ENCODE assay signal across 8 cellular contexts in genomic region chr6:41072836-41073202, GRCh38. TPM values are rescaled to one million over a fixed set of nuclear protein-coding genes. Genes with fewer than 3 reads are reported as not detected.
A peak's percentile ranks its signal among the peaks of the same experiment; 100 is the strongest.
DNase-seq lines count a peak whose midpoint lies in the region; ATAC-seq and TF ChIP-seq lines count a peak whose summit lies in the region.

NFYA (plus strand) TSS chr6:41072974; CDS start chr6:41079090, 6,116 bp downstream.

- H3K9me3 ChIP-seq in ectodermal cell (ENCODE audit: control insufficient read depth, low read length), result no peaks in the 10 kb centered on the region
- no peaks in the 10 kb centered on the region for H3K9me3 ChIP-seq in mesenchymal stem cell (ENCODE audit: control insufficient read depth, low read length)
- no peaks in the 10 kb centered on the region for H3K9me3 ChIP-seq in suprapubic skin

- peak within 1 kb of the TSS; percentile 98 for H3K27ac ChIP-seq in ectodermal cell (ENCODE audit: insufficient read depth, low read depth, low read length, poor library complexity, severe bottlenecking)
- peak within 1 kb of the TSS; percentile 96 for H3K27ac ChIP-seq in mesenchymal stem cell (ENCODE audit: low read length, poor library complexity, severe bottlenecking)
- H3K27ac ChIP-seq in suprapubic skin, result peak within 1 kb of the TSS; percentile 100

- H3K27me3 ChIP-seq in ectodermal cell (ENCODE audit: control insufficient read depth, insufficient read depth, low read length, poor library complexity, severe bottlenecking), result no peaks in the 10 kb centered on the region
- no peaks in the 10 kb centered on the region for H3K27me3 ChIP-seq in mesenchymal stem cell (ENCODE audit: control insufficient read depth in 1 of 2, insufficient read depth in 1 of 2, low read length in 2 of 2)
- H3K27me3 ChIP-seq in suprapubic skin, result no peaks in the 10 kb centered on the region

- H2AFZ ChIP-seq in mesenchymal stem cell (ENCODE audit: low read depth, low read length), result peak within 1 kb of the TSS; percentile 8

- H3K4me2 ChIP-seq in mesenchymal stem cell (ENCODE audit: low read length, poor library complexity, severe bottlenecking), result peak within 1 kb of the TSS; percentile 69

- no peak within 1 kb of the TSS for H2BK12ac ChIP-seq in mesenchymal stem cell (ENCODE audit: low read length in 2 of 2)

- no peak for TF ChIP-seq CTCF in WI38 (IDR thresholded peaks at IDR 0.05; ENCODE audit: low read depth, low read length)
- no peak for TF ChIP-seq CTCF in suprapubic skin (IDR thresholded peaks at IDR 0.05)

- H2BK15ac ChIP-seq in mesenchymal stem cell (ENCODE audit: low read depth, poor library complexity, severe bottlenecking), result peak within 1 kb of the TSS; percentile 94

- H4K91ac ChIP-seq in mesenchymal stem cell (ENCODE audit: low read length), result peak within 1 kb of the TSS; percentile 96

- TF ChIP-seq EP300 in suprapubic skin (IDR thresholded peaks at IDR 0.05), result no peak

- H3K23ac ChIP-seq in mesenchymal stem cell (ENCODE audit: low read length in 2 of 2), result peak within 1 kb of the TSS in 1 of 2 experiments; percentile 83

- H3K4ac ChIP-seq in mesenchymal stem cell (ENCODE audit: low read depth in 1 of 2, low read length in 2 of 2), result peak within 1 kb of the TSS; percentile 39 to 96

- H3K36me3 ChIP-seq in ectodermal cell (ENCODE audit: control insufficient read depth, insufficient read depth, low read length), result peaks cover 5% of the 10 kb centered on the region
- peaks cover 0 to 27% of the 10 kb centered on the region in 2 experiments for H3K36me3 ChIP-seq in mesenchymal stem cell (ENCODE audit: control insufficient read depth in 1 of 2, insufficient read depth in 2 of 2, low read depth in 1 of 2, low read length in 2 of 2)
- peaks cover 18% of the 10 kb centered on the region for H3K36me3 ChIP-seq in suprapubic skin

- H3K14ac ChIP-seq in mesenchymal stem cell (ENCODE audit: low read length in 2 of 2), result peak within 1 kb of the TSS; percentile 72 to 87

- DNase-seq in HuH-7 (ENCODE audit: low spot score) (peak; percentile 86), mesenchymal stem cell (peak; percentile 99), suprapubic skin (ENCODE audit: low spot score in 2 of 2) (no peak)
- no peak for DNase-seq in central memory CD4-positive, alpha-beta T cell

- peak within 1 kb of the TSS; percentile 94 for H2AK5ac ChIP-seq in mesenchymal stem cell (ENCODE audit: low read length, severe bottlenecking)

- H3K4me1 ChIP-seq in ectodermal cell (ENCODE audit: control insufficient read depth, insufficient read depth, low read length), result peaks cover 9% of the 10 kb centered on the region
- no peaks in the 10 kb centered on the region for H3K4me1 ChIP-seq in mesenchymal stem cell (ENCODE audit: control insufficient read depth, insufficient read depth, low read depth, low read length)
- H3K4me1 ChIP-seq in suprapubic skin, result peaks cover 45% of the 10 kb centered on the region

- no peak for TF ChIP-seq POLR2A in suprapubic skin (IDR thresholded peaks at IDR 0.05)

- 0% methylated on average over 37 of the region's 37 CpGs for WGBS in ectodermal cell, 2 experiments
- WGBS in mesenchymal stem cell, result 1% methylated on average over 34 of the region's 37 CpGs
- 0% methylated on average over 10 of the region's 37 CpGs for WGBS in suprapubic skin

- H3K4me3 ChIP-seq in GM08714 (ENCODE audit: low read length), result peak within 1 kb of the TSS; percentile 97
- peak within 1 kb of the TSS; percentile 92 for H3K4me3 ChIP-seq in WI38 (ENCODE audit: low read depth, low read length)
- peak within 1 kb of the TSS; percentile 94 for H3K4me3 ChIP-seq in ectodermal cell (ENCODE audit: insufficient read depth, low read depth, low read length)
- peak within 1 kb of the TSS; percentile 85 to 88 for H3K4me3 ChIP-seq in mesenchymal stem cell (ENCODE audit: insufficient read depth in 1 of 2, low read depth in 1 of 2, low read length in 2 of 2)
- H3K4me3 ChIP-seq in suprapubic skin, result peak within 1 kb of the TSS; percentile 73

- peak; percentile 60 for ATAC-seq in GM21717 (IDR thresholded peaks at IDR 0.05; ENCODE audit: unreplicated experiment)

- H3K18ac ChIP-seq in mesenchymal stem cell (ENCODE audit: low read depth in 1 of 2, low read length in 2 of 2), result peak within 1 kb of the TSS; percentile 97 to 98

- H2BK5ac ChIP-seq in mesenchymal stem cell (ENCODE audit: low read depth, low read length, poor library complexity, severe bottlenecking), result peak within 1 kb of the TSS; percentile 96

- H4K8ac ChIP-seq in mesenchymal stem cell (ENCODE audit: low read length), result peak within 1 kb of the TSS; percentile 79

- peak within 1 kb of the TSS; percentile 97 for H2BK120ac ChIP-seq in mesenchymal stem cell (ENCODE audit: low read depth, low read length)

- H3K9ac ChIP-seq in mesenchymal stem cell (ENCODE audit: low read length), result peak within 1 kb of the TSS; percentile 96

- peaks cover 7% of the 10 kb centered on the region for H3K79me1 ChIP-seq in mesenchymal stem cell (replicated peaks; ENCODE audit: low read length, poor library complexity, severe bottlenecking)

RNA-seq across cellular contexts. Expression of gene NFYA, which starts in this region (rescaled TPM):
- 60.8 TPM for polyA plus RNA-seq in ectodermal cell (2013, experiment 1 of 4)
- polyA plus RNA-seq in ectodermal cell (2013, experiment 2 of 4), result 48.1 TPM
- polyA plus RNA-seq in ectodermal cell (2013, experiment 3 of 4), result 52.2 TPM
- polyA plus RNA-seq in ectodermal cell (2013, experiment 4 of 4), result 54.4 TPM
- polyA plus RNA-seq in mesenchymal stem cell (2013, experiment 1 of 2), result 15.8 TPM
- polyA plus RNA-seq in mesenchymal stem cell (2013, experiment 2 of 2), result 15.3 TPM
- 10 to 100 TPM; 19.7 to 33.0 (median 24.2) TPM for total RNA-seq in suprapubic skin

Comparison
In these comparisons a context has a peak if more than half of its experiments do, and no peak if none do; other contexts are left out.
1. DNase-seq: peak in HuH-7 (single experiment) and mesenchymal stem cell (single experiment); none in suprapubic skin (0 of 2) and central memory CD4-positive, alpha-beta T cell (single experiment).
2. Peak in every context shown above with its lines, with median percentiles within 50 percentile points of each other: H3K4me3 ChIP-seq and H3K27ac ChIP-seq.